2 cellular contexts compared by ENCODE assay signal in the genomic region with DNA sequence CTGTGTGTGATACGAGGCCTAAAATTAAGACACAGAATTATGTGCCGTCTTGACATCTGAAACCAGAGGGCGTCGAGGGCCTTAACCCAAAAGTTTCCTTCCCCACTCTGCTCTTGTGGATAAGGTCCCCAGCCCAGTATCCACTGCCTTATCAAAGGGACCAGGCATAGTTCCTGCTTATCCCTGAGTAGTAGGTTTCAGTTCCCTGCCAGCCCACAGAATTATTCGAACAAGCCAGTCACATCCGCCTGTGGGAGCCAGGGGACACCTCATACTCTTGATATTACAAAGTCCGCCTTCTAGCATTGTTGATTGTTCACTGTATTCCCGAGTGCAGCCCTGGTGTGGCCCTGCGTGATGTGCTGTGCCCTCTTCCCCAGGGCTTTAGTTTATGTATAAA.
TF ChIP-seq lines count a peak whose summit lies in the region.

No MANE protein-coding gene starts in this region.

TF ChIP-seq in K562, 482 proteins besides CTCF, POLR2A, EP300 and RAD21 (continued from another document and continues in another):
- TF ChIP-seq ZNF224 (CRISPR knock-in tag; IDR thresholded peaks at IDR 0.05), result no peak
- no peak for TF ChIP-seq SIRT6 (IDR thresholded peaks at IDR 0.05; ENCODE audit: low read depth, low read length)
- peak; percentile 73 for TF ChIP-seq KLF16 (IDR thresholded peaks at IDR 0.05)
- TF ChIP-seq NFYB (IDR thresholded peaks at IDR 0.05; ENCODE audit: extremely low read depth, insufficient read length), result peak; percentile 10
- TF ChIP-seq RBM22 (IDR thresholded peaks at IDR 0.05; ENCODE audit: low read depth, low read length, poor library complexity, severe bottlenecking), result no peak
- peak; percentile 75 for TF ChIP-seq SMARCE1 (IDR thresholded peaks at IDR 0.05)
- no peak for TF ChIP-seq ZZZ3 (IDR thresholded peaks at IDR 0.05)
- TF ChIP-seq BRCA1 (IDR thresholded peaks at IDR 0.05), result no peak
- TF ChIP-seq BRCA1 (CRISPR knock-in tag; IDR thresholded peaks at IDR 0.05), result no peak
- TF ChIP-seq ZFP36 (IDR thresholded peaks at IDR 0.05; ENCODE audit: low read depth, low read length, partially characterized antibody), result no peak
- peak; percentile 82 for TF ChIP-seq MTA2 (IDR thresholded peaks at IDR 0.05; ENCODE audit: low read depth)
- no peak for TF ChIP-seq GTF2F1 (IDR thresholded peaks at IDR 0.05; ENCODE audit: low read depth, low read length)
- TF ChIP-seq MTA3 (IDR thresholded peaks at IDR 0.05; ENCODE audit: borderline replicate concordance), result no peak
- TF ChIP-seq E2F3 (CRISPR knock-in tag; IDR thresholded peaks at IDR 0.05), result no peak
- no peak for TF ChIP-seq POLR3A (IDR thresholded peaks at IDR 0.05; ENCODE audit: borderline replicate concordance, extremely low read depth, insufficient read depth, insufficient read length)
- no peak for TF ChIP-seq POLR3G (IDR thresholded peaks at IDR 0.05; ENCODE audit: extremely low read depth, insufficient read length, insufficient replicate concordance)
- TF ChIP-seq MIER1 (IDR thresholded peaks at IDR 0.05; ENCODE audit: low read depth), result no peak
- no peak for TF ChIP-seq CHCHD3 (CRISPR knock-in tag; IDR thresholded peaks at IDR 0.05)
- peak; percentile 50; the same call in 1 of the 2 replicates for TF ChIP-seq MYBL2 (IDR thresholded peaks at IDR 0.05; ENCODE audit: low read depth)
- no peak for TF ChIP-seq MYBL2 (CRISPR knock-in tag; IDR thresholded peaks at IDR 0.05; ENCODE audit: borderline replicate concordance)
- TF ChIP-seq PRPF4 (IDR thresholded peaks at IDR 0.05; ENCODE audit: insufficient read depth, low read depth, low read length, poor library complexity, severe bottlenecking), result no peak
- no peak for TF ChIP-seq CREB3L1 (IDR thresholded peaks at IDR 0.05; ENCODE audit: borderline replicate concordance, low read depth)
- TF ChIP-seq MYC (IDR thresholded peaks at IDR 0.05; ENCODE audit: low read depth, low read length), result no peak
- no peak for TF ChIP-seq MYC (CRISPR knock-in tag; IDR thresholded peaks at IDR 0.05; ENCODE audit: borderline replicate concordance, low read depth)
- TF ChIP-seq DPF2 (IDR thresholded peaks at IDR 0.05), result peak; percentile 59; the same call in 1 of the 2 replicates
- TF ChIP-seq, protein P1, sequence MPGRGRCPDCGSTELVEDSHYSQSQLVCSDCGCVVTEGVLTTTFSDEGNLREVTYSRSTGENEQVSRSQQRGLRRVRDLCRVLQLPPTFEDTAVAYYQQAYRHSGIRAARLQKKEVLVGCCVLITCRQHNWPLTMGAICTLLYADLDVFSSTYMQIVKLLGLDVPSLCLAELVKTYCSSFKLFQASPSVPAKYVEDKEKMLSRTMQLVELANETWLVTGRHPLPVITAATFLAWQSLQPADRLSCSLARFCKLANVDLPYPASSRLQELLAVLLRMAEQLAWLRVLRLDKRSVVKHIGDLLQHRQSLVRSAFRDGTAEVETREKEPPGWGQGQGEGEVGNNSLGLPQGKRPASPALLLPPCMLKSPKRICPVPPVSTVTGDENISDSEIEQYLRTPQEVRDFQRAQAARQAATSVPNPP (IDR thresholded peaks at IDR 0.05; ENCODE audit: borderline replicate concordance, insufficient read depth, insufficient read length), result no peak
- TF ChIP-seq, protein P2, sequence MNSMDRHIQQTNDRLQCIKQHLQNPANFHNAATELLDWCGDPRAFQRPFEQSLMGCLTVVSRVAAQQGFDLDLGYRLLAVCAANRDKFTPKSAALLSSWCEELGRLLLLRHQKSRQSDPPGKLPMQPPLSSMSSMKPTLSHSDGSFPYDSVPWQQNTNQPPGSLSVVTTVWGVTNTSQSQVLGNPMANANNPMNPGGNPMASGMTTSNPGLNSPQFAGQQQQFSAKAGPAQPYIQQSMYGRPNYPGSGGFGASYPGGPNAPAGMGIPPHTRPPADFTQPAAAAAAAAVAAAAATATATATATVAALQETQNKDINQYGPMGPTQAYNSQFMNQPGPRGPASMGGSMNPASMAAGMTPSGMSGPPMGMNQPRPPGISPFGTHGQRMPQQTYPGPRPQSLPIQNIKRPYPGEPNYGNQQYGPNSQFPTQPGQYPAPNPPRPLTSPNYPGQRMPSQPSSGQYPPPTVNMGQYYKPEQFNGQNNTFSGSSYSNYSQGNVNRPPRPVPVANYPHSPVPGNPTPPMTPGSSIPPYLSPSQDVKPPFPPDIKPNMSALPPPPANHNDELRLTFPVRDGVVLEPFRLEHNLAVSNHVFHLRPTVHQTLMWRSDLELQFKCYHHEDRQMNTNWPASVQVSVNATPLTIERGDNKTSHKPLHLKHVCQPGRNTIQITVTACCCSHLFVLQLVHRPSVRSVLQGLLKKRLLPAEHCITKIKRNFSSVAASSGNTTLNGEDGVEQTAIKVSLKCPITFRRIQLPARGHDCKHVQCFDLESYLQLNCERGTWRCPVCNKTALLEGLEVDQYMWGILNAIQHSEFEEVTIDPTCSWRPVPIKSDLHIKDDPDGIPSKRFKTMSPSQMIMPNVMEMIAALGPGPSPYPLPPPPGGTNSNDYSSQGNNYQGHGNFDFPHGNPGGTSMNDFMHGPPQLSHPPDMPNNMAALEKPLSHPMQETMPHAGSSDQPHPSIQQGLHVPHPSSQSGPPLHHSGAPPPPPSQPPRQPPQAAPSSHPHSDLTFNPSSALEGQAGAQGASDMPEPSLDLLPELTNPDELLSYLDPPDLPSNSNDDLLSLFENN (IDR thresholded peaks at IDR 0.05; ENCODE audit: low read depth in 2 of 2, low read length in 2 of 2), result peak in 1 of 2 experiments; percentile 65; a peak in 1 of 4 replicates
- TF ChIP-seq FOXM1 (IDR thresholded peaks at IDR 0.05; ENCODE audit: low read depth), result peak; percentile 89
- TF ChIP-seq FOXM1 (CRISPR knock-in tag; IDR thresholded peaks at IDR 0.05; ENCODE audit: low read depth), result no peak
- TF ChIP-seq PYGO2 (tag; IDR thresholded peaks at IDR 0.05), result no peak
- no peak for TF ChIP-seq ZNF778 (CRISPR knock-in tag; IDR thresholded peaks at IDR 0.05)
- peak; percentile 84 for TF ChIP-seq NCOR1 (IDR thresholded peaks at IDR 0.05)
- no peak for TF ChIP-seq NFE2 (IDR thresholded peaks at IDR 0.05; ENCODE audit: low read depth)

TF ChIP-seq in liver, 16 proteins besides CTCF, POLR2A, EP300 and RAD21 (continued from another document):
- TF ChIP-seq NR2F2 (IDR thresholded peaks at IDR 0.05), result peak; percentile 68
- TF ChIP-seq EGR1 (IDR thresholded peaks at IDR 0.05; ENCODE audit: low read depth in 2 of 2), result no peak
TF ChIP-seq in liver: peak in this region for 1.
